Comparison of ENCODE assay signal across 11 cellular contexts in the genomic region with DNA sequence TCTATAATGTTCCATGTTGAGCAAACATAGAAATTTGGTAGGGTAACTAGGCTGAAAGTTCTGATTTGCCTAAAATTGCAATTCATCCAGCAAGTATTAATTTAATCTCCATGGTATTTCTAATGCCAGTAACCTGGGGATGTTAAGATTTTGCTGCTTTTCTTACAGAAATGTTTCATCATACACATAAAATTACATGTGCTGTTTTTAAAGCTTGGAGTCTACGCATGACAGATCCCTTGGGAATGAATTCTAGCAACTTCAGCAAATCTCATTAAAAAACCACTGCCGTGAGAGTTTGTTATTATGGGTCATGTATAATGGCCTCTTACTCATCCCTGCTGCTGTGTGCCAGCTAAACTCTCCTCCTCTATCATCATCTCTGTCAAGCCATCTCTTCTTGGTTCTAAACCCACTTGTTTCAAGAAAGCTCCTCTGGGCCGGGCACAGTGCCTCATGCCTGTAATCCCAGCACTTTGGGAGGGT.
DNase-seq lines count a peak whose midpoint lies in the region; ATAC-seq and TF ChIP-seq lines count a peak whose summit lies in the region.
"Had no signal": no experiment of that assay in that cellular context is flagged by ENCODE, and none has a peak within 500 bp of the region (broad histone marks: within the 10 kb centered on the region; RNA-seq: fewer than 3 reads in every experiment).

No MANE protein-coding gene starts in this region.

- peaks cover 18% of the 10 kb centered on the region for H3K4me1 Mint-ChIP-seq in stimulated activated memory B cell treated with anti-CD40 and anti-IgM and Interleukin-4, amounts not matched to agents 10 μg/mL and 1 μg/mL and 100 μg/mL, for 72 hours

- no peak for TF ChIP-seq CTCF in AG09309 (IDR thresholded peaks at IDR 0.05; ENCODE audit: control insufficient read depth, insufficient read depth, low read depth, low read length, missing control alignments)
- no peak for TF ChIP-seq CTCF in left lung (IDR thresholded peaks at IDR 0.05)

- peak overlapping the region; percentile 46 for H3K4me2 ChIP-seq in Karpas-422 (ENCODE audit: low read depth, low read length, poor library complexity, severe bottlenecking)

- no peaks in the 10 kb centered on the region for H3K27me3 ChIP-seq in Karpas-422 (ENCODE audit: low read length)
- no peaks in the 10 kb centered on the region for H3K27me3 ChIP-seq in left lung

- no peak overlapping the region for H3K27ac Mint-ChIP-seq in stimulated activated memory B cell treated with anti-CD40 and anti-IgM and Interleukin-4, amounts not matched to agents 10 μg/mL and 1 μg/mL and 100 μg/mL, for 72 hours

- H3K4me1 ChIP-seq in Karpas-422 (ENCODE audit: low read length) (peaks cover 78% of the 10 kb centered on the region), left lung (no peaks in the 10 kb centered on the region)

- H3K27me3 Mint-ChIP-seq in stimulated activated memory B cell treated with anti-CD40 and anti-IgM and Interleukin-4, amounts not matched to agents 10 μg/mL and 1 μg/mL and 100 μg/mL, for 72 hours = peaks cover 4% of the 10 kb centered on the region

- H4K20me1 ChIP-seq in Karpas-422 (ENCODE audit: insufficient read depth, low read depth, low read length) = no peaks in the 10 kb centered on the region

- ATAC-seq in left lung (peak; percentile 59), HG03571 (IDR thresholded peaks at IDR 0.05; ENCODE audit: unreplicated experiment) (no peak), GM19023 (IDR thresholded peaks at IDR 0.05; ENCODE audit: unreplicated experiment) (no peak)
- ATAC-seq in stimulated activated memory B cell treated with anti-CD40 and anti-IgM and Interleukin-4, amounts not matched to agents 10 μg/mL and 1 μg/mL and 100 μg/mL, for 72 hours = no peak

- no peak overlapping the region for H3K4me3 Mint-ChIP-seq in stimulated activated memory B cell treated with anti-CD40 and anti-IgM and Interleukin-4, amounts not matched to agents 10 μg/mL and 1 μg/mL and 100 μg/mL, for 72 hours

- H3K9me3 ChIP-seq in Karpas-422 (ENCODE audit: low read length) = no peaks in the 10 kb centered on the region
- H3K9me3 ChIP-seq in left lung = no peaks in the 10 kb centered on the region

- peak overlapping the region; percentile 68 for H3K9ac ChIP-seq in Karpas-422 (ENCODE audit: low read length)

- H3K9me3 Mint-ChIP-seq in stimulated activated memory B cell treated with anti-CD40 and anti-IgM and Interleukin-4, amounts not matched to agents 10 μg/mL and 1 μg/mL and 100 μg/mL, for 72 hours = no peaks in the 10 kb centered on the region

- H3K9me2 ChIP-seq in Karpas-422 (replicated peaks; ENCODE audit: insufficient read depth, low read length) = no peaks in the 10 kb centered on the region

- no peaks in the 10 kb centered on the region for H3K79me2 ChIP-seq in Karpas-422 (ENCODE audit: low read length)

- H2AFZ ChIP-seq in Karpas-422 (ENCODE audit: low read length) = no peak overlapping the region

- H3K36me3 ChIP-seq in Karpas-422 (ENCODE audit: insufficient read depth, low read length) = no peaks in the 10 kb centered on the region
- H3K36me3 ChIP-seq in left lung = no peaks in the 10 kb centered on the region

- intact Hi-C loops in left lung (cut with DNase I) = no loop called here

- peak; percentile 99 for DNase-seq in AG09309 (ENCODE audit: low read depth)
- peak; percentile 84 for DNase-seq in Karpas-422
- DNase-seq in brain pericyte (ENCODE audit: low read depth, low spot score) = peak; percentile 81
- no peak for DNase-seq in left lung
- DNase-seq in HPDE6-E6E7 (ENCODE audit: extremely low spot score) = no peak
- DNase-seq: effector memory CD4-positive, alpha-beta T cell; kidney; NCI-H1105 had no signal

- H3K4me3 ChIP-seq in AG09309 (ENCODE audit: control insufficient read depth, low read depth, low read length) (no peak overlapping the region), Karpas-422 (ENCODE audit: low read length) (0 out of 2 replicates have a peak overlapping the region, but pooled peaks have one; percentile 5), left lung (no peak overlapping the region)

- H3K27ac ChIP-seq in Karpas-422 (ENCODE audit: low read length) (peak overlapping the region; percentile 100), left lung (peak overlapping the region in 1 of 2 donors; percentile 37)

- no peaks in the 10 kb centered on the region for H3K36me3 Mint-ChIP-seq in stimulated activated memory B cell treated with anti-CD40 and anti-IgM and Interleukin-4, amounts not matched to agents 10 μg/mL and 1 μg/mL and 100 μg/mL, for 72 hours

Comparison
In these comparisons a context has a peak if more than half of its experiments do, and no peak if none do; other contexts are left out.
1. DNase-seq: peak in AG09309 (single experiment), Karpas-422 (single experiment) and brain pericyte (single experiment); none in left lung (0 of 2) and HPDE6-E6E7 (single experiment).